15 cellular contexts compared by ENCODE assay signal in the genomic region with DNA sequence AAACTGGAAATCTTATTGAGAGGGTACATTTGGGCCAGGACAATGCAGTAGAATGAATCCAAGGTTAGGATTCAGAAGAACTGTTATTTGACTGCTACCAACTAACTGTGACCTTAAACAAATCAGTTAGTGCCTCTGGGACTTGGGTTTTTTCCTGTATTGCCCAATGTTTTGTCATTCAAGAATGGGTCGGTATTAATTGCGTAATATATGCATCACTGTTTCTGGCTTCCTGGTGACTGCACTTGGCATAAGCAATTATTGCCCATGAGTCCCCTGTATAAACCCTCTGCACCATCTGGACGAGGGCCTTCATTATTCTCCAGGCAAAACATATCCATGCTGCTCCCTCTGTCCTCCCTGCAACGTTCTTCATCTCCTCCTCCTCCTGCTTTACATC.
"Had no signal": no experiment of that assay in that cellular context is flagged by ENCODE, and none has a peak within 500 bp of the region (broad histone marks: within the 10 kb centered on the region; RNA-seq: fewer than 3 reads in every experiment).

No MANE protein-coding gene starts in this region.

- H3K4me1 Mint-ChIP-seq: activated naive CD4-positive, alpha-beta T cell treated with anti-CD3 and anti-CD28 coated beads, Interleukin-2, amount 10 ng/mL, durations not matched to agents 7 days and 5 days; endodermal cell; nephron; stimulated activated memory B cell treated with anti-CD40 and anti-IgM and Interleukin-4, amounts not matched to agents 10 μg/mL and 1 μg/mL and 100 μg/mL, for 72 hours had no signal

- H3K27ac ChIP-seq: right atrium auricular region, thyroid gland had no signal

- H3K4me1 ChIP-seq: right atrium auricular region, thyroid gland had no signal

- H3K9me3 Mint-ChIP-seq: endodermal cell, nephron had no signal

- H3K27me3 ChIP-seq: right atrium auricular region, thyroid gland had no signal

- DNase-seq: activated CD4-positive, alpha-beta T cell treated with anti-CD3 and anti-CD28 coated beads for 1 hour; activated CD4-positive, alpha-beta T cell treated with anti-CD3 and anti-CD28 coated beads, Interleukin-2, amount 50 U/mL, for 48 hours; activated naive CD4-positive, alpha-beta T cell treated with anti-CD3 and anti-CD28 coated beads, Interleukin-2, amount 10 ng/mL, durations not matched to agents 7 days and 5 days; activated T-cell treated with anti-CD3 and anti-CD28 coated beads, Interleukin-2, amount 50 U/mL, for 1 hour; endodermal cell; mesendoderm; nucleus accumbens; stimulated activated CD4-positive, alpha-beta T cell treated with anti-CD3 and anti-CD28 coated beads, Interleukin-2, amount 100 ng/mL, for 48 hours; T-helper 9 cell; thyroid gland had no signal

- H3K36me3 Mint-ChIP-seq: activated naive CD4-positive, alpha-beta T cell treated with anti-CD3 and anti-CD28 coated beads, Interleukin-2, amount 10 ng/mL, durations not matched to agents 7 days and 5 days; stimulated activated memory B cell treated with anti-CD40 and anti-IgM and Interleukin-4, amounts not matched to agents 10 μg/mL and 1 μg/mL and 100 μg/mL, for 72 hours had no signal

- H3K9me3 ChIP-seq: right atrium auricular region, thyroid gland had no signal

- H3K36me3 ChIP-seq: right atrium auricular region, thyroid gland had no signal

- H3K27ac Mint-ChIP-seq: activated naive CD4-positive, alpha-beta T cell treated with anti-CD3 and anti-CD28 coated beads, Interleukin-2, amount 10 ng/mL, durations not matched to agents 7 days and 5 days; activated T-helper 2 cell treated with anti-CD3 and anti-CD28 coated beads, Interferon-gamma antibody, Interleukin-2, Interleukin-4, amounts not matched to agents 10 μg/mL and 5 μg/mL and 100 μg/mL, durations not matched to agents 14 hours and 24 hours and 36 hours; endodermal cell; nephron; stimulated activated memory B cell treated with anti-CD40 and anti-IgM and Interleukin-4, amounts not matched to agents 10 μg/mL and 1 μg/mL and 100 μg/mL, for 72 hours had no signal

- H3K27me3 Mint-ChIP-seq: activated naive CD4-positive, alpha-beta T cell treated with anti-CD3 and anti-CD28 coated beads, Interleukin-2, amount 10 ng/mL, durations not matched to agents 7 days and 5 days; stimulated activated memory B cell treated with anti-CD40 and anti-IgM and Interleukin-4, amounts not matched to agents 10 μg/mL and 1 μg/mL and 100 μg/mL, for 72 hours had no signal

- H3K4me3 ChIP-seq: right atrium auricular region, thyroid gland had no signal

- ATAC-seq: left lobe of liver; stimulated activated memory B cell treated with anti-CD40 and anti-IgM and Interleukin-4, amounts not matched to agents 10 μg/mL and 1 μg/mL and 100 μg/mL, for 72 hours had no signal

- H3K4me3 Mint-ChIP-seq: activated naive CD4-positive, alpha-beta T cell treated with anti-CD3 and anti-CD28 coated beads, Interleukin-2, amount 10 ng/mL, durations not matched to agents 7 days and 5 days; endodermal cell; nephron; stimulated activated memory B cell treated with anti-CD40 and anti-IgM and Interleukin-4, amounts not matched to agents 10 μg/mL and 1 μg/mL and 100 μg/mL, for 72 hours had no signal
